In the genomic region with DNA sequence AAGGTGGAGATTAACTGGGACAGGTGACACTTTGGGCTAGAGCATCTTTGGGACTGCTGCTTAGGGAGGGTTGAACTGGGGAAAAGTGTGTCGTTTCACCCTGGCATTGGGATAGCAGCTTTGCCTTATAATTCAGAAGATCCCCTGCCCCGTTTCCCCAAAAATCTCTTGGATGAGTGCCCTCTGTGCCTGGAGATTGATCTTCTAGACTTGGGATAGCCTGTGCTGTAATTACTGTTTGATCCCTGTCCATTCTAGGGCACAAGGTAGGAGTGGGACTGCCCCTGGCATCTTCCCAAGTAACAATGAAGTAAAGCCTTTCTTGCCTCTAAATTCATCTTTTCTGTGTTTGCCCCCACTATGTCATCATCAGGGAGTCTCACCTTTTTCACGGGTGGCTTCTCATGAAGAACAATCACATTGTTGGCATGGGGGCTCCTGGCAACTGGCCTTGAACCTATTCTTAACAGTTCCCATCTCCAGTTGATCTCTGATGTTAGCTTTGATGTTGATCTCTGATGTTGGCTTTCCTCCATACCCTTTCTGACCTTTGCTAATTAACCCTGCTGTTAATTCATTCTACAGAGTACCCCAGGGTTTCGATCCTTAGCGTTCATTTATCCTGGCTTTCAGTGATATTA, we compare ENCODE assay signal across 2 cellular contexts.
TF ChIP-seq lines count a peak whose summit lies in the region.

No MANE protein-coding gene starts in this region.

TF ChIP-seq in GM12878, 131 proteins besides CTCF, POLR2A, EP300 and RAD21:
- no peak for TF ChIP-seq GABPA (IDR thresholded peaks at IDR 0.05; ENCODE audit: low read depth)
- TF ChIP-seq POLR2AphosphoS5 (IDR thresholded peaks at IDR 0.05; ENCODE audit: low read length), result peak; percentile 23; the same call in 1 of the 2 replicates

TF ChIP-seq in SK-N-SH, 30 proteins besides CTCF, POLR2A, EP300 and RAD21:
- no peak for TF ChIP-seq TAF1 (IDR thresholded peaks at IDR 0.05; ENCODE audit: borderline replicate concordance, low read depth, low read length)
- TF ChIP-seq MXI1 (IDR thresholded peaks at IDR 0.05; ENCODE audit: low read depth, low read length), result no peak
- TF ChIP-seq, protein P1, sequence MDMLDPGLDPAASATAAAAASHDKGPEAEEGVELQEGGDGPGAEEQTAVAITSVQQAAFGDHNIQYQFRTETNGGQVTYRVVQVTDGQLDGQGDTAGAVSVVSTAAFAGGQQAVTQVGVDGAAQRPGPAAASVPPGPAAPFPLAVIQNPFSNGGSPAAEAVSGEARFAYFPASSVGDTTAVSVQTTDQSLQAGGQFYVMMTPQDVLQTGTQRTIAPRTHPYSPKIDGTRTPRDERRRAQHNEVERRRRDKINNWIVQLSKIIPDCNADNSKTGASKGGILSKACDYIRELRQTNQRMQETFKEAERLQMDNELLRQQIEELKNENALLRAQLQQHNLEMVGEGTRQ (IDR thresholded peaks at IDR 0.05; ENCODE audit: borderline replicate concordance, low read depth, low read length), result no peak
- TF ChIP-seq NRF1 (IDR thresholded peaks at IDR 0.05; ENCODE audit: low read depth, low read length), result no peak
- no peak for TF ChIP-seq RXRA (IDR thresholded peaks at IDR 0.05; ENCODE audit: borderline replicate concordance, low read depth)
